In genomic region chr10:72009430-72010081, GRCh38 we compare ENCODE assay signal across 9 cellular contexts. TPM values are rescaled to one million over a fixed set of nuclear protein-coding genes. Genes with fewer than 3 reads are reported as not detected.
DNase-seq lines count a peak whose midpoint lies in the region; ATAC-seq, FAIRE-seq and TF ChIP-seq lines count a peak whose summit lies in the region.
"Had no signal": no experiment of that assay in that cellular context is flagged by ENCODE, and none has a peak within 500 bp of the region (broad histone marks: within the 10 kb centered on the region; RNA-seq: fewer than 3 reads in every experiment).

No MANE protein-coding gene starts in this region.

- no peak for TF ChIP-seq CTCF in endothelial cell of umbilical vein (IDR thresholded peaks at IDR 0.05; ENCODE audit: extremely low read depth in 1 of 2, insufficient read depth in 1 of 2, low read depth in 1 of 2, low read length in 2 of 2)
- TF ChIP-seq CTCF in transverse colon (IDR thresholded peaks at IDR 0.05), result no peak

- H3K36me3 ChIP-seq in endothelial cell of umbilical vein (ENCODE audit: control insufficient read depth in 2 of 2, extremely low read depth in 1 of 2, insufficient read depth in 2 of 2, low read length in 2 of 2) (peaks cover 2 to 4% of the 10 kb centered on the region in 2 experiments), mesendoderm (ENCODE audit: control insufficient read depth, insufficient read depth, low read length) (no peaks in the 10 kb centered on the region), transverse colon (no peaks in the 10 kb centered on the region)
- no peaks in the 10 kb centered on the region for H3K36me3 ChIP-seq in CD8-positive, alpha-beta memory T cell (ENCODE audit: insufficient read depth, low read length)

- no peaks in the 10 kb centered on the region for H3K4me1 Mint-ChIP-seq in CD8-positive, alpha-beta memory T cell

- no peak overlapping the region for H2BK5ac ChIP-seq in mesendoderm (ENCODE audit: low read length)

- H3K4me1 ChIP-seq in endothelial cell of umbilical vein (ENCODE audit: control insufficient read depth, extremely low read depth, insufficient read depth, low read length) (peaks cover 17% of the 10 kb centered on the region), mesendoderm (ENCODE audit: control insufficient read depth, low read depth, low read length) (no peaks in the 10 kb centered on the region), transverse colon (peaks cover 15 to 23% (median 21%) of the 10 kb centered on the region in 4 donors)
- no peaks in the 10 kb centered on the region for H3K4me1 ChIP-seq in CD8-positive, alpha-beta memory T cell (ENCODE audit: insufficient read depth, low read length)

- no peak overlapping the region for H4K8ac ChIP-seq in mesendoderm (ENCODE audit: low read depth, low read length)

- H3K9me1 ChIP-seq in endothelial cell of umbilical vein (replicated peaks; ENCODE audit: control insufficient read depth, extremely low read depth, insufficient read depth, low read length), result no peaks in the 10 kb centered on the region

- no peak overlapping the region for H2BK120ac ChIP-seq in mesendoderm (ENCODE audit: low read depth, low read length)

- H3K79me2 ChIP-seq in endothelial cell of umbilical vein (ENCODE audit: control insufficient read depth, insufficient read depth, low read length) (no peaks in the 10 kb centered on the region), mesendoderm (ENCODE audit: control insufficient read depth, insufficient read depth, low read length) (no peaks in the 10 kb centered on the region)

- H3K27ac ChIP-seq in endothelial cell of umbilical vein (ENCODE audit: insufficient read depth, low read depth, low read length), result peak overlapping the region; percentile 52
- peak overlapping the region; percentile 7 for H3K27ac ChIP-seq in mesendoderm (ENCODE audit: low read depth, low read length)
- H3K27ac ChIP-seq in transverse colon, result peak overlapping the region; percentile 75 to 94 (median 85)
- no peak overlapping the region for H3K27ac ChIP-seq in CD8-positive, alpha-beta memory T cell (ENCODE audit: low read depth, low read length)

- H3K4me2 ChIP-seq in endothelial cell of umbilical vein (ENCODE audit: insufficient read depth, low read length) (no peak overlapping the region), mesendoderm (ENCODE audit: low read length) (no peak overlapping the region)

- TF ChIP-seq POLR2A in endothelial cell of umbilical vein (IDR thresholded peaks at IDR 0.05; ENCODE audit: low read depth, low read length) (no peak), transverse colon (IDR thresholded peaks at IDR 0.05) (no peak)

- H3K9ac ChIP-seq in endothelial cell of umbilical vein (replicated peaks; ENCODE audit: extremely low read depth, insufficient read depth, low read length) (peak overlapping the region; percentile 45), mesendoderm (ENCODE audit: low read length) (no peak overlapping the region)

- H3K4me3 ChIP-seq in endothelial cell of umbilical vein (replicated peaks in 1 of 3; ENCODE audit: insufficient read depth in 1 of 3, low read depth in 1 of 3, low read length in 3 of 3), result no peak overlapping the region
- H3K4me3 ChIP-seq in mesendoderm (ENCODE audit: low read length), result no peak overlapping the region
- no peak overlapping the region for H3K4me3 ChIP-seq in transverse colon
- H3K4me3 ChIP-seq in CD8-positive, alpha-beta memory T cell (ENCODE audit: low read length), result no peak overlapping the region

- no peaks in the 10 kb centered on the region for H4K20me1 ChIP-seq in endothelial cell of umbilical vein (replicated peaks; ENCODE audit: control insufficient read depth, extremely low read depth, insufficient read depth, low read length)

- no peaks in the 10 kb centered on the region for H3K36me3 Mint-ChIP-seq in CD8-positive, alpha-beta memory T cell

- TF ChIP-seq EP300 in transverse colon (IDR thresholded peaks at IDR 0.05; ENCODE audit: low read depth), result peak; percentile 58

- no peaks in the 10 kb centered on the region for H3K27me3 ChIP-seq in endothelial cell of umbilical vein (ENCODE audit: control insufficient read depth in 2 of 2, insufficient read depth in 2 of 2, low read length in 2 of 2)
- no peaks in the 10 kb centered on the region for H3K27me3 ChIP-seq in mesendoderm (ENCODE audit: insufficient read depth, low read length, poor library complexity)
- no peaks in the 10 kb centered on the region for H3K27me3 ChIP-seq in transverse colon
- no peaks in the 10 kb centered on the region for H3K27me3 ChIP-seq in CD8-positive, alpha-beta memory T cell (ENCODE audit: insufficient read depth, low read length, poor library complexity, severe bottlenecking)

- no peak overlapping the region for H2AK5ac ChIP-seq in mesendoderm (ENCODE audit: low read length)

- H2BK15ac ChIP-seq in mesendoderm (replicated peaks; ENCODE audit: low read depth), result no peak overlapping the region

- H3K23ac ChIP-seq in mesendoderm (ENCODE audit: low read length), result no peak overlapping the region

- no peak overlapping the region for H3K4me3 Mint-ChIP-seq in CD8-positive, alpha-beta memory T cell

- WGBS in mesendoderm (ENCODE audit: extremely low coverage, insufficient coverage, low lambda C conversion rate), result no CpG with 5 or more reads among the region's 12 CpGs
- 37% methylated on average over 12 of the region's 12 CpGs; no CpG with 5 or more reads in 1 of the 2 donors for WGBS in transverse colon (ENCODE audit: low coverage in 1 of 2), 2 donors

- H3K56ac ChIP-seq in mesendoderm (ENCODE audit: low read length), result no peak overlapping the region

- no peak overlapping the region for H4K5ac ChIP-seq in mesendoderm (ENCODE audit: low read length)

- no peak for ATAC-seq in GM19455 (IDR thresholded peaks at IDR 0.05; ENCODE audit: unreplicated experiment)

- CTCF ChIA-PET in endothelial cell of umbilical vein (lab: Charles Lee), result interaction anchor here (1.0 to 1.9 kb wide), 5 partner anchors 11 to 52 kb away, joined by 3 to 11 read pairs (median 3); partner anchors contain the start of gene CHST3
- CTCF ChIA-PET in CD8-positive, alpha-beta memory T cell (lab: Charles Lee), result no interaction called here

- peak overlapping the region; percentile 71 for H2AFZ ChIP-seq in endothelial cell of umbilical vein (ENCODE audit: low read depth, low read length)

- intact Hi-C loops in endothelial cell of umbilical vein (cut with micrococcal nuclease), result no loop called here
- intact Hi-C loops in transverse colon (cut with DNase I; ENCODE audit: low total_unique reads), result loop anchor here (5.0 kb wide), 1 partner anchor 37 kb away; no protein-coding TSS in a partner anchor

- peak overlapping the region in 1 of 8 donors; percentile 78 for H3K27ac Mint-ChIP-seq in CD8-positive, alpha-beta memory T cell

- peak; percentile 93 for FAIRE-seq in endothelial cell of umbilical vein (lab: Jason Lieb, UNC)

- no peaks in the 10 kb centered on the region for H3K79me1 ChIP-seq in mesendoderm (ENCODE audit: low read length)

- H3K9me3 ChIP-seq in endothelial cell of umbilical vein (replicated peaks; ENCODE audit: control insufficient read depth, insufficient read depth, low read length) (no peaks in the 10 kb centered on the region), transverse colon (no peaks in the 10 kb centered on the region)
- H3K9me3 ChIP-seq in CD8-positive, alpha-beta memory T cell (ENCODE audit: low read length), result no peaks in the 10 kb centered on the region

- peaks cover 0 to 1% of the 10 kb centered on the region in 2 donors for H3K27me3 Mint-ChIP-seq in CD8-positive, alpha-beta memory T cell

- in situ Hi-C loops in transverse colon (cut with MboI; ENCODE audit: low pct_ligation_motif_present in 1 of 4, low pct_unique_long_range_greater_than_20kb in 1 of 4, low sequenced_read_pairs in 3 of 4), result no loop called here

- dilution Hi-C loops in endothelial cell of umbilical vein (cut with MboI; ENCODE audit: extremely low pct_ligation_motif_present, low sequenced_read_pairs), result no loop called here

- H3K9me3 Mint-ChIP-seq in CD8-positive, alpha-beta memory T cell, result no peaks in the 10 kb centered on the region

- POLR2A ChIA-PET in endothelial cell of umbilical vein (lab: Charles Lee), result interaction anchor here (0.7 kb wide), 1 partner anchor 34 kb away, joined by 3 read pairs; no protein-coding TSS in a partner anchor
- POLR2A ChIA-PET in CD8-positive, alpha-beta memory T cell (lab: Charles Lee), result no interaction called here

- no peak overlapping the region for H3K4ac ChIP-seq in mesendoderm (ENCODE audit: low read depth, low read length)

- peak; percentile 71 for DNase-seq in NCI-H446 treated with DMSO at 0.1 percent for 48 hours (lab: John Stamatoyannopoulos, UW)
- DNase-seq in endothelial cell of umbilical vein (ENCODE audit: low read depth, low spot score), result peak; percentile 94
- peak; percentile 70 for DNase-seq in mesendoderm
- DNase-seq in transverse colon, result peak; percentile 81
- DNase-seq in NOMO-1 treated with DMSO at 0.1 percent for 48 hours (lab: John Stamatoyannopoulos, UW; ENCODE audit: unreplicated experiment), result no peak
- DNase-seq in CD8-positive, alpha-beta memory T cell, result no peak
- DNase-seq in activated T-cell treated with anti-CD3 and anti-CD28 coated beads for 4 hours, result no peak
- DNase-seq: NCI-H1694 had no signal

- H3K18ac ChIP-seq in mesendoderm (ENCODE audit: low read length), result no peak overlapping the region

- BruUV-seq in endothelial cell of umbilical vein (replicated peaks; lab: Mats Ljungman, UMichigan), result no TSS peak

TF ChIP-seq in endothelial cell of umbilical vein, 7 proteins besides CTCF, POLR2A, EP300 and RAD21 (continues in another document):
- no peak for TF ChIP-seq FOS (IDR thresholded peaks at IDR 0.05; ENCODE audit: borderline replicate concordance, insufficient read depth, low read length)
- no peak for TF ChIP-seq EZH2 (IDR thresholded peaks at IDR 0.05; ENCODE audit: borderline replicate concordance, low read depth, low read length, severe bottlenecking)
- TF ChIP-seq MYC (IDR thresholded peaks at IDR 0.05; ENCODE audit: low read depth, low read length), result no peak
- peak; percentile 21 for TF ChIP-seq MAX (IDR thresholded peaks at IDR 0.05; ENCODE audit: insufficient read depth, insufficient read length)

RNA-seq across cellular contexts. Expression of gene CHST3, which starts 45.4 kb away (rescaled TPM):
- 10.0 and 11.5 TPM in 2 replicates for total RNA-seq in endothelial cell of umbilical vein
- 5.5 and 6.0 TPM in 2 replicates for polyA plus RNA-seq in endothelial cell of umbilical vein
- polyA plus RNA-seq in endothelial cell of umbilical vein (2011; cell fraction: cytosol; rRNA removed), result 5.4 and 5.5 TPM in 2 replicates
- polyA plus RNA-seq in endothelial cell of umbilical vein (2011; cell fraction: nucleus; rRNA removed), result 4.6 TPM in 2 replicates
- polyA plus RNA-seq in endothelial cell of umbilical vein (2012), result 6.2 and 6.4 TPM in 2 replicates
- 11.7 and 12.7 TPM in 2 replicates for polyA minus RNA-seq in endothelial cell of umbilical vein
- polyA minus RNA-seq in endothelial cell of umbilical vein (2011; cell fraction: cytosol; rRNA and poly(A)+ RNA removed), result 10.8 TPM
- polyA minus RNA-seq in endothelial cell of umbilical vein (2011; cell fraction: nucleus; rRNA and poly(A)+ RNA removed), result 4.2 and 4.7 TPM in 2 replicates
- polyA plus RNA-seq in mesendoderm (2013, experiment 1 of 2), result 4.9 TPM
- polyA plus RNA-seq in mesendoderm (2013, experiment 2 of 2), result 4.9 TPM
- 10 to 100 TPM in 1 of 4 donors, 1 to 10 TPM in 3; 1.6 to 10.5 (median 3.9) TPM for total RNA-seq in transverse colon
- total RNA-seq in CD8-positive, alpha-beta memory T cell, result under 1 TPM; 0.07 TPM
- polyA plus RNA-seq in CD8-positive, alpha-beta memory T cell, result not detected

Comparison
In these comparisons a context has a peak if more than half of its experiments do, and no peak if none do; other contexts are left out.
1. DNase-seq: peak in NCI-H446 treated with DMSO at 0.1 percent for 48 hours (single experiment), endothelial cell of umbilical vein (single experiment), mesendoderm (single experiment) and transverse colon (single experiment); none in NOMO-1 treated with DMSO at 0.1 percent for 48 hours (single experiment), CD8-positive, alpha-beta memory T cell (0 of 5) and activated T-cell treated with anti-CD3 and anti-CD28 coated beads for 4 hours (single experiment).